Comparison of ENCODE assay signal across 15 cellular contexts in genomic region chr6:105592329-105592728, GRCh38.
DNase-seq lines count a peak whose midpoint lies in the region; ATAC-seq and TF ChIP-seq lines count a peak whose summit lies in the region.
"Had no signal": no experiment of that assay in that cellular context is flagged by ENCODE, and none has a peak within 500 bp of the region (broad histone marks: within the 10 kb centered on the region; RNA-seq: fewer than 3 reads in every experiment).

No MANE protein-coding gene starts in this region.

- CTCF ChIA-PET in activated CD8-positive, alpha-beta T cell treated with anti-CD3 and anti-CD28 coated beads for 36 hours (lab: Charles Lee), result no interaction called here
- CTCF ChIA-PET in activated CD8-positive, alpha-beta T cell treated with anti-CD3 and anti-CD28 coated beads, Interleukin-2, amount 10 ng/mL, durations not matched to agents 7 days and 5 days (lab: Charles Lee), result interaction anchor here (1.2 kb wide), 1 partner anchor 54 kb away, joined by 3 read pairs; no protein-coding TSS in a partner anchor

- no peak overlapping the region for H3K4me3 ChIP-seq in fibroblast of mammary gland (ENCODE audit: control insufficient read depth, low read depth, low read length)
- H3K4me3 ChIP-seq: spleen had no signal

- peak overlapping the region; percentile 1 for H3K27ac Mint-ChIP-seq in activated CD8-positive, alpha-beta T cell treated with anti-CD3 and anti-CD28 coated beads for 36 hours
- no peak overlapping the region for H3K27ac Mint-ChIP-seq in activated CD8-positive, alpha-beta T cell treated with anti-CD3 and anti-CD28 coated beads, Interleukin-2, amount 10 ng/mL, durations not matched to agents 7 days and 5 days
- H3K27ac Mint-ChIP-seq: activated B cell treated with CpG ODN at 0.5 μM for 24 hours; activated naive CD4-positive, alpha-beta T cell treated with anti-CD3 and anti-CD28 coated beads for 36 hours had no signal

- no peak for DNase-seq in activated CD8-positive, alpha-beta T cell treated with anti-CD3 and anti-CD28 coated beads for 36 hours
- no peak for DNase-seq in activated CD8-positive, alpha-beta T cell treated with anti-CD3 and anti-CD28 coated beads, Interleukin-2, amount 10 ng/mL, durations not matched to agents 7 days and 5 days
- DNase-seq in RPMI7951 (ENCODE audit: low read depth) (peak; percentile 98), fibroblast of mammary gland (ENCODE audit: low read depth) (peak; percentile 97), ureter (ENCODE audit: low spot score) (peak; percentile 54), NCI-H82 treated with DMSO at 0.1 percent for 48 hours (lab: John Stamatoyannopoulos, UW; ENCODE audit: unreplicated experiment) (no peak), cardiac septum (ENCODE audit: low spot score) (no peak), inferior parietal cortex (ENCODE audit: extremely low spot score) (no peak)
- DNase-seq: activated B cell treated with CpG ODN at 0.5 μM for 24 hours; activated naive CD4-positive, alpha-beta T cell treated with anti-CD3 and anti-CD28 coated beads for 36 hours; dermis blood vessel endothelial cell; GDM1; Karpas-422; spleen; stimulated activated CD8-positive, alpha-beta memory T cell treated with anti-CD3 and anti-CD28 coated beads, Interleukin-4, amount 100 ng/mL, for 48 hours had no signal

- TF ChIP-seq CTCF in activated CD8-positive, alpha-beta T cell treated with anti-CD3 and anti-CD28 coated beads for 36 hours (IDR thresholded peaks at IDR 0.05), result no peak
- TF ChIP-seq CTCF in fibroblast of mammary gland (conservative IDR thresholded peaks at IDR 0.05; ENCODE audit: control insufficient read depth, insufficient read depth, low read depth, low read length), result no peak

- no peak overlapping the region for H3K4me3 Mint-ChIP-seq in activated CD8-positive, alpha-beta T cell treated with anti-CD3 and anti-CD28 coated beads for 36 hours
- H3K4me3 Mint-ChIP-seq in activated CD8-positive, alpha-beta T cell treated with anti-CD3 and anti-CD28 coated beads, Interleukin-2, amount 10 ng/mL, durations not matched to agents 7 days and 5 days, result no peak overlapping the region
- H3K4me3 Mint-ChIP-seq: activated B cell treated with CpG ODN at 0.5 μM for 24 hours; activated naive CD4-positive, alpha-beta T cell treated with anti-CD3 and anti-CD28 coated beads for 36 hours had no signal

- POLR2A ChIA-PET in activated CD8-positive, alpha-beta T cell treated with anti-CD3 and anti-CD28 coated beads for 36 hours (lab: Charles Lee), result no interaction called here
- POLR2A ChIA-PET in activated CD8-positive, alpha-beta T cell treated with anti-CD3 and anti-CD28 coated beads, Interleukin-2, amount 10 ng/mL, durations not matched to agents 7 days and 5 days (lab: Charles Lee), result interaction anchor here (2.0 kb wide), 1 partner anchor 55 kb away, joined by 8 read pairs; no protein-coding TSS in a partner anchor

- ATAC-seq in activated CD8-positive, alpha-beta T cell treated with anti-CD3 and anti-CD28 coated beads for 36 hours, result no peak
- no peak for ATAC-seq in activated CD8-positive, alpha-beta T cell treated with anti-CD3 and anti-CD28 coated beads, Interleukin-2, amount 10 ng/mL, durations not matched to agents 7 days and 5 days

- no peaks in the 10 kb centered on the region for H3K27me3 Mint-ChIP-seq in activated CD8-positive, alpha-beta T cell treated with anti-CD3 and anti-CD28 coated beads for 36 hours
- H3K27me3 Mint-ChIP-seq in activated CD8-positive, alpha-beta T cell treated with anti-CD3 and anti-CD28 coated beads, Interleukin-2, amount 10 ng/mL, durations not matched to agents 7 days and 5 days (ENCODE audit: low read depth), result no peaks in the 10 kb centered on the region
- H3K27me3 Mint-ChIP-seq: activated B cell treated with CpG ODN at 0.5 μM for 24 hours had no signal

- no peaks in the 10 kb centered on the region for H3K9me3 Mint-ChIP-seq in activated CD8-positive, alpha-beta T cell treated with anti-CD3 and anti-CD28 coated beads for 36 hours
- peaks cover 5% of the 10 kb centered on the region for H3K9me3 Mint-ChIP-seq in activated CD8-positive, alpha-beta T cell treated with anti-CD3 and anti-CD28 coated beads, Interleukin-2, amount 10 ng/mL, durations not matched to agents 7 days and 5 days (ENCODE audit: insufficient read depth)
- H3K9me3 Mint-ChIP-seq: activated B cell treated with CpG ODN at 0.5 μM for 24 hours; activated naive CD4-positive, alpha-beta T cell treated with anti-CD3 and anti-CD28 coated beads for 36 hours had no signal

- intact Hi-C loops in activated CD8-positive, alpha-beta T cell treated with anti-CD3 and anti-CD28 coated beads for 36 hours (cut with micrococcal nuclease), result no loop called here
- intact Hi-C loops in cardiac septum (cut with DNase I), result no loop called here

- H3K4me1 Mint-ChIP-seq in activated CD8-positive, alpha-beta T cell treated with anti-CD3 and anti-CD28 coated beads for 36 hours (ENCODE audit: low read depth), result peaks cover 36% of the 10 kb centered on the region
- H3K4me1 Mint-ChIP-seq in activated CD8-positive, alpha-beta T cell treated with anti-CD3 and anti-CD28 coated beads, Interleukin-2, amount 10 ng/mL, durations not matched to agents 7 days and 5 days (ENCODE audit: low read depth), result peaks cover 37% of the 10 kb centered on the region

- H3K36me3 Mint-ChIP-seq in activated CD8-positive, alpha-beta T cell treated with anti-CD3 and anti-CD28 coated beads for 36 hours (ENCODE audit: low read depth), result no peaks in the 10 kb centered on the region
- no peaks in the 10 kb centered on the region for H3K36me3 Mint-ChIP-seq in activated CD8-positive, alpha-beta T cell treated with anti-CD3 and anti-CD28 coated beads, Interleukin-2, amount 10 ng/mL, durations not matched to agents 7 days and 5 days (ENCODE audit: low read depth)

Comparison
In these comparisons a context has a peak if more than half of its experiments do, and no peak if none do; other contexts are left out.
1. DNase-seq: peak in RPMI7951 (single experiment), fibroblast of mammary gland (single experiment) and ureter (single experiment); none in activated CD8-positive, alpha-beta T cell treated with anti-CD3 and anti-CD28 coated beads for 36 hours (single experiment), activated CD8-positive, alpha-beta T cell treated with anti-CD3 and anti-CD28 coated beads, Interleukin-2, amount 10 ng/mL, durations not matched to agents 7 days and 5 days (single experiment), NCI-H82 treated with DMSO at 0.1 percent for 48 hours (single experiment), cardiac septum (single experiment) and inferior parietal cortex (single experiment).